8 cellular contexts compared by ENCODE assay signal in genomic region chr6:136582702-136583471, GRCh38. TPM values are rescaled to one million over a fixed set of nuclear protein-coding genes. Genes with fewer than 3 reads are reported as not detected.
A peak's percentile ranks its signal among the peaks of the same experiment; 100 is the strongest.
DNase-seq lines count a peak whose midpoint lies in the region; TF ChIP-seq lines count a peak whose summit lies in the region.

No MANE protein-coding gene starts in this region.

- H3K27ac Mint-ChIP-seq in MCF 10A (ENCODE audit: low read depth, unreplicated experiment): peak overlapping the region; percentile 96
- H3K27ac Mint-ChIP-seq in type B pancreatic cell: no peak overlapping the region

- no peak overlapping the region for H3K9ac ChIP-seq in Karpas-422 (ENCODE audit: low read length)

- intact Hi-C loops in MCF 10A (cut with micrococcal nuclease): loop anchor here (1.0 to 2.0 kb wide), 4 partner anchors 27 to 430 kb away; no protein-coding TSS in a partner anchor

- H3K4me3 Mint-ChIP-seq in MCF 10A (ENCODE audit: unreplicated experiment) (no peak overlapping the region), type B pancreatic cell (no peak overlapping the region)

- H3K27me3 ChIP-seq in Karpas-422 (ENCODE audit: low read length): no peaks in the 10 kb centered on the region

- H3K4me1 Mint-ChIP-seq in MCF 10A (ENCODE audit: insufficient read depth, unreplicated experiment): peaks cover 23% of the 10 kb centered on the region
- no peaks in the 10 kb centered on the region for H3K4me1 Mint-ChIP-seq in type B pancreatic cell (ENCODE audit: unreplicated experiment)

- H3K36me3 Mint-ChIP-seq in MCF 10A (ENCODE audit: insufficient read depth, unreplicated experiment) (peaks cover 39% of the 10 kb centered on the region), type B pancreatic cell (no peaks in the 10 kb centered on the region)

- no TSS peak for BruUV-seq in MCF 10A (replicated peaks; lab: Mats Ljungman, UMichigan)

- CTCF ChIA-PET in MCF 10A (lab: Yijun Ruan, JAX): interaction anchor here (0.7 to 2.2 kb wide), 6 partner anchors 18 to 263 kb away, joined by 3 to 25 read pairs (median 5); partner anchors contain the start of gene MAP3K5

- no peaks in the 10 kb centered on the region for H3K9me2 ChIP-seq in Karpas-422 (replicated peaks; ENCODE audit: insufficient read depth, low read length)

- H3K9me3 ChIP-seq in Karpas-422 (ENCODE audit: low read length): no peaks in the 10 kb centered on the region

- H3K27me3 Mint-ChIP-seq in MCF 10A (ENCODE audit: insufficient read depth, unreplicated experiment) (no peaks in the 10 kb centered on the region), type B pancreatic cell (no peaks in the 10 kb centered on the region)

- H4K20me1 ChIP-seq in Karpas-422 (ENCODE audit: insufficient read depth, low read depth, low read length): no peaks in the 10 kb centered on the region

- peaks cover 5% of the 10 kb centered on the region for H3K4me1 ChIP-seq in Karpas-422 (ENCODE audit: low read length)

- TF ChIP-seq CTCF in MCF 10A (IDR thresholded peaks at IDR 0.05; ENCODE audit: unreplicated experiment): peak; percentile 47
- peak; percentile 77 for TF ChIP-seq CTCF in type B pancreatic cell (conservative IDR thresholded peaks at IDR 0.05)

- no peaks in the 10 kb centered on the region for H3K36me3 ChIP-seq in Karpas-422 (ENCODE audit: insufficient read depth, low read length)

- POLR2A ChIA-PET in MCF 10A (lab: Yijun Ruan, JAX): interaction anchor here (0.8 to 4.5 kb wide), 7 partner anchors 63 to 294 kb away, joined by 3 to 30 read pairs (median 4); partner anchors contain the start of genes BCLAF1 and MAP3K5

- no peak overlapping the region for H2AFZ ChIP-seq in Karpas-422 (ENCODE audit: low read length)

- no peak overlapping the region for H3K27ac ChIP-seq in Karpas-422 (ENCODE audit: low read length)

- no peaks in the 10 kb centered on the region for H3K79me2 ChIP-seq in Karpas-422 (ENCODE audit: low read length)

- no peak overlapping the region for H3K4me2 ChIP-seq in Karpas-422 (ENCODE audit: low read depth, low read length, poor library complexity, severe bottlenecking)

- DNase-seq in GF-D8 (lab: John Stamatoyannopoulos, UW): peak; percentile 19
- peak in 2 of 3 experiments; percentile 17 to 51 for DNase-seq in NCI-H1417 (lab: John Stamatoyannopoulos, UW)
- peak; percentile 76 for DNase-seq in MCF 10A (ENCODE audit: unreplicated experiment)
- peak; percentile 67 for DNase-seq in kidney tubule cell (ENCODE audit: low spot score)
- no peak for DNase-seq in type B pancreatic cell (ENCODE audit: extremely low spot score, unreplicated experiment)
- DNase-seq in T-helper 1 cell: no peak
- DNase-seq in stimulated activated CD4-positive, alpha-beta T cell treated with anti-CD3 and anti-CD28 coated beads, Interleukin-4, amount 100 ng/mL, for 24 hours: no peak
- no peak for DNase-seq in Karpas-422

- H3K9me3 Mint-ChIP-seq in MCF 10A (ENCODE audit: unreplicated experiment): no peaks in the 10 kb centered on the region
- H3K9me3 Mint-ChIP-seq in type B pancreatic cell: no peaks in the 10 kb centered on the region

- H3K4me3 ChIP-seq in Karpas-422 (ENCODE audit: low read length): no peak overlapping the region

RNA-seq across cellular contexts. Expression of gene MAP7, which starts 32.7 kb away (rescaled TPM):
- total RNA-seq in MCF 10A (2022) (15.4 and 17.2 TPM in 2 replicates), type B pancreatic cell (ENCODE audit: low replicate concordance) (17.8 and 45.4 TPM in 2 replicates)
- total RNA-seq in Karpas-422 (2014; rRNA removed; shearing (Covaris generic); ENCODE audit: low replicate concordance): not detected in 2 replicates

Comparison
In these comparisons a context has a peak if more than half of its experiments do, and no peak if none do; other contexts are left out.
1. DNase-seq: peak in GF-D8 (single experiment), NCI-H1417 (2 of 3), MCF 10A (single experiment) and kidney tubule cell (single experiment); none in type B pancreatic cell (single experiment), T-helper 1 cell (0 of 5), stimulated activated CD4-positive, alpha-beta T cell treated with anti-CD3 and anti-CD28 coated beads, Interleukin-4, amount 100 ng/mL, for 24 hours (single experiment) and Karpas-422 (single experiment).
2. RNA of gene MAP7, which starts 32.7 kb away (total RNA-seq): 17.8 to 45.4 TPM in type B pancreatic cell and 15.4 to 17.2 TPM in MCF 10A; not detected in Karpas-422; every median in the first group is over 10 times any median in the second.